Comparison of ENCODE assay signal across 21 cellular contexts in the genomic region with DNA sequence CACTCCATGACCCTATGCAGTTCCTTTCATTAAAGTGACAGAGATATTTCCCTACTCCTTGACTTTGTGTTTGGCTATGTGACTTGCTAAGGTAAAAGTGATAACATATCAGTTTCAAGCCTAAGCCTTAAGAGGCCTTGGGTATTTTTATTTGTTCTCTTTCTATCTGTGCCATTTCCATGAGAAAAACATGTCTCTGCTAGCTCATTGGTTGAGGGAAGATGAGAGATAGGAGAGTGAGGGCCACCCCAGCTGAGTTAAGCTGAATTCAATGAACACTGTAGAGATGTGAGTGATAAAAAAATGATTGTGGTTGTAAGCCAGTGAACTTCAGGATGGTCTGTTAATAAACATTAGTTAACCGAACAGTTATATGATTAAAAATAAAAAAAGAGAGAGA. TPM values are rescaled to one million over a fixed set of nuclear protein-coding genes. Genes with fewer than 3 reads are reported as not detected.
DNase-seq lines count a peak whose midpoint lies in the region; ATAC-seq, FAIRE-seq and TF ChIP-seq lines count a peak whose summit lies in the region.
"Had no signal": no experiment of that assay in that cellular context is flagged by ENCODE, and none has a peak within 500 bp of the region (broad histone marks: within the 10 kb centered on the region; RNA-seq: fewer than 3 reads in every experiment).

No MANE protein-coding gene starts in this region.

- H3K4me2 ChIP-seq in H9 (ENCODE audit: insufficient read depth, insufficient read length, low read length) (no peak overlapping the region), neural progenitor cell (no peak overlapping the region)

- in situ Hi-C loops in HAP-1 (cut with MboI; ENCODE audit: low sequenced_read_pairs): no loop called here

- H4K8ac ChIP-seq in H9 (replicated peaks; ENCODE audit: insufficient read length, low read depth, low read length): no peak overlapping the region

- H2AFZ ChIP-seq in H9 (ENCODE audit: low read length) (no peak overlapping the region), neural progenitor cell (replicated peaks) (no peak overlapping the region)

- no peak for TF ChIP-seq POLR2A in GM12891 (IDR thresholded peaks at IDR 0.05; ENCODE audit: low read depth, low read length)

- no CpG with 5 or more reads among the region's 1 CpG for WGBS in H9 (ENCODE audit: extremely low coverage, insufficient read length, low lambda C conversion rate)

- TF ChIP-seq CTCF in H9 (conservative IDR thresholded peaks at IDR 0.05) (no peak), WTC11 (IDR thresholded peaks at IDR 0.05) (no peak), neural progenitor cell (IDR thresholded peaks at IDR 0.05) (no peak)

- H3K14ac ChIP-seq in H9 (ENCODE audit: insufficient read depth, low read length): no peak overlapping the region

- no peak overlapping the region for H3T11ph ChIP-seq in H9 (ENCODE audit: low read length)

- H3K27ac ChIP-seq in H9 (ENCODE audit: insufficient read length, low read depth, low read length) (no peak overlapping the region), neural progenitor cell (no peak overlapping the region)
- H3K27ac ChIP-seq: C4-2B, SJSA1 had no signal

- H3K4me1 Mint-ChIP-seq in H9 (peaks cover 32 to 36% of the 10 kb centered on the region in 2 experiments), WTC11 (peaks cover 44% of the 10 kb centered on the region), neural progenitor cell (peaks cover 8% of the 10 kb centered on the region)

- H3K23me2 ChIP-seq in H9 (ENCODE audit: insufficient read length, low read depth, low read length, poor library complexity, severe bottlenecking): peaks cover under 1% of the 10 kb centered on the region

- no peaks in the 10 kb centered on the region for H3K9me3 Mint-ChIP-seq in H9
- H3K9me3 Mint-ChIP-seq in WTC11: no peaks in the 10 kb centered on the region
- H3K9me3 Mint-ChIP-seq in neural progenitor cell: no peaks in the 10 kb centered on the region
- H3K9me3 Mint-ChIP-seq: T-cell had no signal

- no peak overlapping the region for H2AK5ac ChIP-seq in H9 (ENCODE audit: insufficient read length, low read length)

- H3K18ac ChIP-seq in H9 (ENCODE audit: insufficient read length, low read depth, low read length): no peak overlapping the region

- no peak overlapping the region for H3K9ac ChIP-seq in H9 (ENCODE audit: extremely low read depth, insufficient read length, low read length)
- H3K9ac ChIP-seq in neural progenitor cell: no peak overlapping the region

- H2BK15ac ChIP-seq in H9 (ENCODE audit: low read depth, low read length): no peak overlapping the region

- peak overlapping the region in 2 of 3 experiments; percentile 31 to 79; a peak in 3 of 7 replicates for H3K27ac Mint-ChIP-seq in H9
- H3K27ac Mint-ChIP-seq in WTC11: peak overlapping the region; percentile 82
- no peak overlapping the region for H3K27ac Mint-ChIP-seq in neural progenitor cell
- H3K27ac Mint-ChIP-seq: T-cell had no signal

- H3K9me3 ChIP-seq in H9 (ENCODE audit: control insufficient read depth, low read depth, low read length) (no peaks in the 10 kb centered on the region), neural progenitor cell (ENCODE audit: low read depth) (no peaks in the 10 kb centered on the region), HAP-1 (no peaks in the 10 kb centered on the region)
- H3K9me3 ChIP-seq: SJSA1 had no signal

- DNase-seq in GM12891 (ENCODE audit: insufficient read length, low spot score): no peak
- DNase-seq in H9: no peak
- no peak for DNase-seq in WTC11 (ENCODE audit: low spot score)
- DNase-seq in stimulated activated CD4-positive, alpha-beta T cell treated with anti-CD3 and anti-CD28 coated beads, Interleukin-2, amount 100 ng/mL, for 24 hours: no peak
- DNase-seq in neural progenitor cell (ENCODE audit: low spot score): no peak
- no peak for DNase-seq in MV-4-11 (lab: John Stamatoyannopoulos, UW)
- DNase-seq in HAP-1 (ENCODE audit: low spot score in 2 of 2): no peak
- DNase-seq: ACHN, AML-193, DMS79 treated with DMSO at 0.1 percent for 48 hours, NCI-H1417, NCI-H187 treated with DMSO at 0.1 percent for 48 hours, NCI-H226, NCI-H524, NCI-H82, T-cell had no signal

- CTCF ChIA-PET in WTC11 (lab: Charles Lee): no interaction called here

- H3K36me3 Mint-ChIP-seq in H9 (ENCODE audit: insufficient read depth in 1 of 3, low read depth in 3 of 3): no peaks in the 10 kb centered on the region
- no peaks in the 10 kb centered on the region for H3K36me3 Mint-ChIP-seq in WTC11
- no peaks in the 10 kb centered on the region for H3K36me3 Mint-ChIP-seq in neural progenitor cell

- H3K4me3 ChIP-seq in neural progenitor cell: no peak overlapping the region
- no peak overlapping the region for H3K4me3 ChIP-seq in HAP-1
- H3K4me3 ChIP-seq: SJSA1 had no signal

- no peak overlapping the region for H4K5ac ChIP-seq in H9 (ENCODE audit: insufficient read length, low read depth, low read length)

- no peak overlapping the region for H2BK120ac ChIP-seq in H9 (ENCODE audit: low read depth, low read length, poor library complexity, severe bottlenecking)

- H3K4me1 ChIP-seq in H9 (ENCODE audit: insufficient read depth, low read length): peaks cover 4% of the 10 kb centered on the region; the same call in 1 of the 2 replicates
- peaks cover 19% of the 10 kb centered on the region for H3K4me1 ChIP-seq in neural progenitor cell
- peaks cover 34% of the 10 kb centered on the region for H3K4me1 ChIP-seq in HAP-1
- H3K4me1 ChIP-seq: SJSA1 had no signal

- FAIRE-seq in GM12891 (lab: Jason Lieb, UNC) (peak; percentile 23), islet of Langerhans (lab: Jason Lieb, UNC) (peak; percentile 49)
- FAIRE-seq: G401.6 had no signal

- POLR2A ChIA-PET in WTC11 (lab: Charles Lee): no interaction called here

- H2BK12ac ChIP-seq in H9 (ENCODE audit: insufficient read length, low read depth, low read length): no peak overlapping the region

- peaks cover 30% of the 10 kb centered on the region; the same call in 1 of the 2 replicates for H3K79me2 ChIP-seq in H9 (ENCODE audit: insufficient read depth, low read length)
- H3K79me2 ChIP-seq in neural progenitor cell (ENCODE audit: low read depth): peaks cover 99% of the 10 kb centered on the region

- ATAC-seq in WTC11: peak; percentile 66
- ATAC-seq: Panc1, T-cell had no signal

- no peak overlapping the region for H3K56ac ChIP-seq in H9 (ENCODE audit: insufficient read length, low read depth, low read length)

- no peak overlapping the region for H3K4ac ChIP-seq in H9 (ENCODE audit: low read depth, low read length)

- no peaks in the 10 kb centered on the region for H3K27me3 Mint-ChIP-seq in H9 (ENCODE audit: low read depth)
- no peaks in the 10 kb centered on the region for H3K27me3 Mint-ChIP-seq in WTC11 (ENCODE audit: low read depth)
- H3K27me3 Mint-ChIP-seq in neural progenitor cell (ENCODE audit: insufficient read depth, low read depth): no peaks in the 10 kb centered on the region
- H3K27me3 Mint-ChIP-seq: T-cell had no signal

- no peak overlapping the region for H3K23ac ChIP-seq in H9 (ENCODE audit: insufficient read length, low read depth, low read length)

- peaks cover 11% of the 10 kb centered on the region for H3F3A ChIP-seq in neural progenitor cell (ENCODE audit: low read depth)

- no peak overlapping the region for H2BK5ac ChIP-seq in H9 (ENCODE audit: insufficient read length, low read length)

- H3K36me3 ChIP-seq in neural progenitor cell: no peaks in the 10 kb centered on the region
- H3K36me3 ChIP-seq in HAP-1 (replicated peaks): no peaks in the 10 kb centered on the region
- H3K36me3 ChIP-seq: SJSA1 had no signal

- H4K20me1 ChIP-seq in H9 (ENCODE audit: control insufficient read depth, insufficient read depth, insufficient read length): no peaks in the 10 kb centered on the region
- H4K20me1 ChIP-seq in neural progenitor cell (ENCODE audit: low read depth): peaks cover 19% of the 10 kb centered on the region

- peaks cover 2% of the 10 kb centered on the region for H3K79me1 ChIP-seq in H9 (ENCODE audit: insufficient read depth, low read depth, low read length, poor library complexity, severe bottlenecking)

- no peak overlapping the region for H2BK20ac ChIP-seq in H9 (ENCODE audit: low read depth, low read length, poor library complexity, severe bottlenecking)

- no peak overlapping the region for H3K4me3 Mint-ChIP-seq in H9
- peak overlapping the region; percentile 15 for H3K4me3 Mint-ChIP-seq in WTC11
- no peak overlapping the region for H3K4me3 Mint-ChIP-seq in neural progenitor cell
- H3K4me3 Mint-ChIP-seq: T-cell had no signal

- H3K27me3 ChIP-seq in H9 (ENCODE audit: insufficient read depth, low read length) (no peaks in the 10 kb centered on the region), neural progenitor cell (no peaks in the 10 kb centered on the region), HAP-1 (ENCODE audit: low read depth) (no peaks in the 10 kb centered on the region)
- H3K27me3 ChIP-seq: SJSA1 had no signal

- H4K91ac ChIP-seq in H9 (ENCODE audit: insufficient read length, low read depth, low read length): no peak overlapping the region

TF ChIP-seq in GM12891, 5 proteins besides CTCF, POLR2A, EP300 and RAD21:
- no peak for TF ChIP-seq POLR2AphosphoS5 (IDR thresholded peaks at IDR 0.05; ENCODE audit: low read depth, low read length)
- TF ChIP-seq SPI1 (IDR thresholded peaks at IDR 0.05; ENCODE audit: low read depth, low read length): no peak
- no peak for TF ChIP-seq POU2F2 (IDR thresholded peaks at IDR 0.05; ENCODE audit: low read depth, low read length)

TF ChIP-seq in WTC11, 78 proteins besides CTCF, POLR2A, EP300 and RAD21 (continues in another document):
- no peak for TF ChIP-seq FOXP4 (CRISPR knock-in tag; IDR thresholded peaks at IDR 0.05)

RNA-seq across cellular contexts. Expression of gene TASOR2, which starts 13.4 kb away (rescaled TPM):
- 11.8 TPM for polyA plus RNA-seq in GM12891 (2012; ENCODE audit: low read depth, missing spikeins)
- total RNA-seq in H9 (2021): 64.5 and 67.0 TPM in 2 replicates
- total RNA-seq in WTC11 (2021): 54.5 to 67.3 TPM (median 62.0 TPM) in 3 replicates
- 32.7 and 39.0 TPM in 2 replicates for total RNA-seq in neural progenitor cell (ENCODE audit: low replicate concordance)

RNA-seq across cellular contexts. Expression of gene ASB13, which starts 31.7 kb away (rescaled TPM):
- 6.8 TPM for polyA plus RNA-seq in GM12891 (2012; ENCODE audit: low read depth, missing spikeins)
- total RNA-seq in H9 (2021) (13.8 and 14.9 TPM in 2 replicates), WTC11 (2021) (23.4 to 28.3 TPM (median 27.3 TPM) in 3 replicates), neural progenitor cell (ENCODE audit: low replicate concordance) (15.0 and 18.1 TPM in 2 replicates)
